1 cellular context compared by ENCODE assay signal in the genomic region with DNA sequence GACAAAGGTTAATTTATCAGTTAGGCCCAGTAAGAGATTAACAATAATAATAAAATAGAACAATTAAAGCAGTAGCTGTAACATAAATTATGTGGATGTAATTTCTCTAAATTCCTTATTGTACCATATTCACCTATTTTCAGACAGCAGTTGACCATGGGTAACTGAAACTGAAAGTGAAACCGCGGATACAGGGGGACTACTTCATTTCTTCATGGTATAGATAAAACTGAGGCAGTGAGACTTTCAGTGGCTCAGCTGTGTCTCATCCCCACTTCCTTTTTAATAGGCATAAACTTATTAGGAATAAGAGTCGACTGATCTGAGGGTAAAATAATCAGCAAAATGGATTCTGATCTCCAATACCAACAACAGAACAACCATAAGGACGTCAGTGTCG.
TF ChIP-seq lines count a peak whose summit lies in the region.

No MANE protein-coding gene starts in this region.

TF ChIP-seq in HepG2, 621 proteins besides CTCF, POLR2A, EP300 and RAD21 (continued from another document):
- TF ChIP-seq, protein P1, sequence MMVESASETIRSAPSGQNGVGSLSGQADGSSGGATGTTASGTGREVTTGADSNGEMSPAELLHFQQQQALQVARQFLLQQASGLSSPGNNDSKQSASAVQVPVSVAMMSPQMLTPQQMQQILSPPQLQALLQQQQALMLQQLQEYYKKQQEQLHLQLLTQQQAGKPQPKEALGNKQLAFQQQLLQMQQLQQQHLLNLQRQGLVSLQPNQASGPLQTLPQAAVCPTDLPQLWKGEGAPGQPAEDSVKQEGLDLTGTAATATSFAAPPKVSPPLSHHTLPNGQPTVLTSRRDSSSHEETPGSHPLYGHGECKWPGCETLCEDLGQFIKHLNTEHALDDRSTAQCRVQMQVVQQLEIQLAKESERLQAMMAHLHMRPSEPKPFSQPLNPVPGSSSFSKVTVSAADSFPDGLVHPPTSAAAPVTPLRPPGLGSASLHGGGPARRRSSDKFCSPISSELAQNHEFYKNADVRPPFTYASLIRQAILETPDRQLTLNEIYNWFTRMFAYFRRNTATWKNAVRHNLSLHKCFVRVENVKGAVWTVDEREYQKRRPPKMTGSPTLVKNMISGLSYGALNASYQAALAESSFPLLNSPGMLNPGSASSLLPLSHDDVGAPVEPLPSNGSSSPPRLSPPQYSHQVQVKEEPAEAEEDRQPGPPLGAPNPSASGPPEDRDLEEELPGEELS (CRISPR knock-in tag; IDR thresholded peaks at IDR 0.05) = no peak
- no peak for TF ChIP-seq ZNF264 (CRISPR knock-in tag; IDR thresholded peaks at IDR 0.05)
- TF ChIP-seq, protein P2, sequence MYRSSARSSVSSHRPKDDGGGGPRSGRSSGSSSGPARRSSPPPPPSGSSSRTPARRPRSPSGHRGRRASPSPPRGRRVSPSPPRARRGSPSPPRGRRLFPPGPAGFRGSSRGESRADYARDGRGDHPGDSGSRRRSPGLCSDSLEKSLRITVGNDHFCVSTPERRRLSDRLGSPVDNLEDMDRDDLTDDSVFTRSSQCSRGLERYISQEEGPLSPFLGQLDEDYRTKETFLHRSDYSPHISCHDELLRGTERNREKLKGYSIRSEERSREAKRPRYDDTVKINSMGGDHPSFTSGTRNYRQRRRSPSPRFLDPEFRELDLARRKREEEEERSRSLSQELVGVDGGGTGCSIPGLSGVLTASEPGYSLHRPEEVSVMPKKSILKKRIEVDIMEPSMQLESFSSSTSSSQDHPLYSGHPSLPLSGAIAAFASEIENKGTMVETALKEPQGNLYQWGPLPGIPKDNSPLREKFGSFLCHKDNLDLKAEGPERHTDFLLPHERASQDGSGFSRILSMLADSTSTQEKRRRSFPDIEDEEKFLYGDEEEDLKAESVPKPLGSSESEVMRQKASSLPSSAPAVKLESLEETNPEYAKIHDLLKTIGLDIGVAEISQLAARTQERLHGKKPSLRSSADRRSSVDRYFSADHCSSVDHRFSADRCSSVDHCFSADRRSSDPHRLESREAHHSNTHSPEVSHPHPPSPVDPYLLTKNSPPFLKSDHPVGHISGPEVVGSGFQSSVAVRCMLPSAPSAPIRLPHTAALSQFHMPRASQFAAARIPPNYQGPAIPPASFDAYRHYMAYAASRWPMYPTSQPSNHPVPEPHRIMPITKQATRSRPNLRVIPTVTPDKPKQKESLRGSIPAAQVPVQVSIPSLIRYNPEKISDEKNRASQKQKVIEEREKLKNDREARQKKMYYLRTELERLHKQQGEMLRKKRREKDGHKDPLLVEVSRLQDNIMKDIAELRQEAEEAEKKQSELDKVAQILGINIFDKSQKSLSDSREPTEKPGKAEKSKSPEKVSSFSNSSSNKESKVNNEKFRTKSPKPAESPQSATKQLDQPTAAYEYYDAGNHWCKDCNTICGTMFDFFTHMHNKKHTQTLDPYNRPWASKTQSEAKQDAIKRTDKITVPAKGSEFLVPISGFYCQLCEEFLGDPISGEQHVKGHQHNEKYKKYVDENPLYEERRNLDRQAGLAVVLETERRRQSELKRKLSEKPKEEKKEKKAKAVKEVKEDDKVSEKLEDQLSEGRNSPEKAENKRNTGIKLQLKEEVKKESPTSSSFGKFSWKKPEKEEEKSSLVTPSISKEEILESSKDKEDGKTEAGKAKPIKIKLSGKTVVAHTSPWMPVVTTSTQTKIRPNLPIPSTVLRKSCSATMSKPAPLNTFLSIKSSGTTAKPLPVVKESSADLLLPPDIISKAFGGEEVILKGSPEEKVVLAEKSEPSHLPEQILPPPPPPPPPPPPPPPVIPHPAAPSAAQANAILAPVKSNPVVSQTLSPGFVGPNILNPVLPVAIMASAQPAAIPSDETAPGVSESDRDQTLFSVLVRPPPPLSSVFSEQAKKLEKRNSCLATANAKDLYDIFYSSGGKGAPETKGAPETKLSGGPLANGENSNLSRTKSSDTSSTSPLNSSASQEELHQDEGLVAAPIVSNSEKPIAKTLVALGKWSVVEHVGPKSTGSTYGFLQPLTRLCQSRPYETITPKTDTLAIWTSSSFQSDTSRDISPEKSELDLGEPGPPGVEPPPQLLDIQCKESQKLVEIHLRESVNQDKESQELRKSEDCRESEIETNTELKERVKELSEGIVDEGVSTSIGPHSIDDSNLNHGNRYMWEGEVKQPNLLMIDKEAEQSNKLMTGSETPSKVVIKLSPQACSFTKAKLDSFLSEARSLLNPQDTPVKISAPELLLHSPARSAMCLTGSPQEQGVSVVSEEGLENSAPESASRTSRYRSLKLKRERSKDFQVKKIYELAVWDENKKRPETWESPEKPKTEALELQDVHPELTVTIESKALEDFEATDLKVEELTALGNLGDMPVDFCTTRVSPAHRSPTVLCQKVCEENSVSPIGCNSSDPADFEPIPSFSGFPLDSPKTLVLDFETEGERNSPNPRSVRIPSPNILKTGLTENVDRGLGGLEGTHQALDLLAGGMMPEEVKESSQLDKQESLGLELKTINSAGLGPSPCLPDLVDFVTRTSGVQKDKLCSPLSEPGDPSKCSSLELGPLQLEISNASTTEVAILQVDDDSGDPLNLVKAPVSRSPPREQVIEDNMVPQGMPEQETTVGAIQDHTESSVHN (CRISPR knock-in tag; IDR thresholded peaks at IDR 0.05) = no peak
- TF ChIP-seq, protein P3, sequence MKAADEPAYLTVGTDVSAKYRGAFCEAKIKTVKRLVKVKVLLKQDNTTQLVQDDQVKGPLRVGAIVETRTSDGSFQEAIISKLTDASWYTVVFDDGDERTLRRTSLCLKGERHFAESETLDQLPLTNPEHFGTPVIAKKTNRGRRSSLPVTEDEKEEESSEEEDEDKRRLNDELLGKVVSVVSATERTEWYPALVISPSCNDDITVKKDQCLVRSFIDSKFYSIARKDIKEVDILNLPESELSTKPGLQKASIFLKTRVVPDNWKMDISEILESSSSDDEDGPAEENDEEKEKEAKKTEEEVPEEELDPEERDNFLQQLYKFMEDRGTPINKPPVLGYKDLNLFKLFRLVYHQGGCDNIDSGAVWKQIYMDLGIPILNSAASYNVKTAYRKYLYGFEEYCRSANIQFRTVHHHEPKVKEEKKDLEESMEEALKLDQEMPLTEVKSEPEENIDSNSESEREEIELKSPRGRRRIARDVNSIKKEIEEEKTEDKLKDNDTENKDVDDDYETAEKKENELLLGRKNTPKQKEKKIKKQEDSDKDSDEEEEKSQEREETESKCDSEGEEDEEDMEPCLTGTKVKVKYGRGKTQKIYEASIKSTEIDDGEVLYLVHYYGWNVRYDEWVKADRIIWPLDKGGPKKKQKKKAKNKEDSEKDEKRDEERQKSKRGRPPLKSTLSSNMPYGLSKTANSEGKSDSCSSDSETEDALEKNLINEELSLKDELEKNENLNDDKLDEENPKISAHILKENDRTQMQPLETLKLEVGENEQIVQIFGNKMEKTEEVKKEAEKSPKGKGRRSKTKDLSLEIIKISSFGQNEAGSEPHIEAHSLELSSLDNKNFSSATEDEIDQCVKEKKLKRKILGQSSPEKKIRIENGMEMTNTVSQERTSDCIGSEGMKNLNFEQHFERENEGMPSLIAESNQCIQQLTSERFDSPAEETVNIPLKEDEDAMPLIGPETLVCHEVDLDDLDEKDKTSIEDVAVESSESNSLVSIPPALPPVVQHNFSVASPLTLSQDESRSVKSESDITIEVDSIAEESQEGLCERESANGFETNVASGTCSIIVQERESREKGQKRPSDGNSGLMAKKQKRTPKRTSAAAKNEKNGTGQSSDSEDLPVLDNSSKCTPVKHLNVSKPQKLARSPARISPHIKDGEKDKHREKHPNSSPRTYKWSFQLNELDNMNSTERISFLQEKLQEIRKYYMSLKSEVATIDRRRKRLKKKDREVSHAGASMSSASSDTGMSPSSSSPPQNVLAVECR (CRISPR knock-in tag; IDR thresholded peaks at IDR 0.05; ENCODE audit: borderline replicate concordance) = no peak
- TF ChIP-seq CCAR2 (optimal IDR thresholded peaks at IDR 0.05; ENCODE audit: low read depth, low read length) = no peak
- TF ChIP-seq SMYD3 (CRISPR knock-in tag; IDR thresholded peaks at IDR 0.05) = no peak
- no peak for TF ChIP-seq SMARCC2 (IDR thresholded peaks at IDR 0.05)
- TF ChIP-seq MEF2D (CRISPR knock-in tag; IDR thresholded peaks at IDR 0.05) = no peak
- no peak for TF ChIP-seq ZNF556 (CRISPR knock-in tag; IDR thresholded peaks at IDR 0.05; ENCODE audit: borderline replicate concordance)
